ENCODE assay signal across 9 cellular contexts in the genomic region with DNA sequence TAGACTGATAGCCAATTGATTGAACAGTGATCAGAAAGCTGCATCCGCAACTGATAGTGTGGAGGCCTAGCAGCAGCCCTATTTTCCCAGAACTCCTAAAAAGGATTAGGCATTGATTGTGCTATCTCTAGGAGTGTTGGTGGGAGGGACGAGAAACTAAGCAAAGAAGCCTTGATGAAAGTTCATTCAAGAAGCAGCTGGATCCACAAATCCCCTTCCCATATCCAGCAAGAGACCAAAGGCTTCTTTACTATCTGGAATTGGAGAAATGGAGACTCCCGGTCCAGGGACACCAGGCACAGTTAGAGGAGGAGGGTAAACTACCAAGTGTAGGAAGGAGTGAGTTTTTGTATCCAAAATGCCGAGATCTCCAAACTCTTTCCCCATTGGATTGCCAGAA.
"Had no signal": no experiment of that assay in that cellular context is flagged by ENCODE, and none has a peak within 500 bp of the region (broad histone marks: within the 10 kb centered on the region; RNA-seq: fewer than 3 reads in every experiment).

No MANE protein-coding gene starts in this region.

- FAIRE-seq: H54, HTR-8/SVneo, K562 had no signal

- H3K4me3 ChIP-seq: GM23248, K562 had no signal

- H3K9ac ChIP-seq: GM23248 had no signal

- DNase-seq: GM23248, GOT3, H9, HCEC 1CT, IMR-90, KG1 had no signal

- ATAC-seq: K562 had no signal

- H2AFZ ChIP-seq: GM23248 had no signal

- H3K27ac ChIP-seq: GM23248 had no signal
